In the genomic region with DNA sequence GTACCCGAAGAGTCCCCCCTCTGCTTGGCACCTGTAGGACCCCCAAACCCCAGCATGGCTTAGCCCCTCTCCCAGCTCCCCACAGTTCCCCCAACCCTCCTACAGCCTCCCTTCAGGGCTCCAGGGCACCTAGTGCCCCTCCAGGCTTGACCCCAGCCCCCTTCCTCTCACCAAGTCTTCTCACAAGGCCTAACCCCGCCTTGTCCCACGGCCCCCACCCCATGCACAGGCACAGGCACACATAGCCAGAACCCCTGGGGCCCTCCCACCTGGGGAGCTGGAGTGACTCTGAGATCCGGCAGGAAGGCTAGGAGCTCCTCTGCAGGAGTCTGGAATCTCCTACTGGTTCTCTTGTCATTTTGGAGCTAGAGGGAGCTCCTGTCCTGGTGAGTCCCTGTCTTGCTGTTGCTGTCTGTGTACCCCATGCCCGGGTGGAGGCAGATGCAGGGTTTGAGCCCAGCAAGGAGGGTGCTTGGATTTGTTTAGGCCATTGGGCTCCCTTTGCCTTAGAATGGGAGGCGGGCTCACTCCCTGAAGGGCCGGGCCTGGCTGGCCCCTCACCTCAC, we compare ENCODE assay signal across 1 cellular context.
TF ChIP-seq lines count a peak whose summit lies in the region.

No MANE protein-coding gene starts in this region.

TF ChIP-seq in GM23338, 12 proteins besides CTCF, POLR2A, EP300 and RAD21:
- TF ChIP-seq, protein P1, sequence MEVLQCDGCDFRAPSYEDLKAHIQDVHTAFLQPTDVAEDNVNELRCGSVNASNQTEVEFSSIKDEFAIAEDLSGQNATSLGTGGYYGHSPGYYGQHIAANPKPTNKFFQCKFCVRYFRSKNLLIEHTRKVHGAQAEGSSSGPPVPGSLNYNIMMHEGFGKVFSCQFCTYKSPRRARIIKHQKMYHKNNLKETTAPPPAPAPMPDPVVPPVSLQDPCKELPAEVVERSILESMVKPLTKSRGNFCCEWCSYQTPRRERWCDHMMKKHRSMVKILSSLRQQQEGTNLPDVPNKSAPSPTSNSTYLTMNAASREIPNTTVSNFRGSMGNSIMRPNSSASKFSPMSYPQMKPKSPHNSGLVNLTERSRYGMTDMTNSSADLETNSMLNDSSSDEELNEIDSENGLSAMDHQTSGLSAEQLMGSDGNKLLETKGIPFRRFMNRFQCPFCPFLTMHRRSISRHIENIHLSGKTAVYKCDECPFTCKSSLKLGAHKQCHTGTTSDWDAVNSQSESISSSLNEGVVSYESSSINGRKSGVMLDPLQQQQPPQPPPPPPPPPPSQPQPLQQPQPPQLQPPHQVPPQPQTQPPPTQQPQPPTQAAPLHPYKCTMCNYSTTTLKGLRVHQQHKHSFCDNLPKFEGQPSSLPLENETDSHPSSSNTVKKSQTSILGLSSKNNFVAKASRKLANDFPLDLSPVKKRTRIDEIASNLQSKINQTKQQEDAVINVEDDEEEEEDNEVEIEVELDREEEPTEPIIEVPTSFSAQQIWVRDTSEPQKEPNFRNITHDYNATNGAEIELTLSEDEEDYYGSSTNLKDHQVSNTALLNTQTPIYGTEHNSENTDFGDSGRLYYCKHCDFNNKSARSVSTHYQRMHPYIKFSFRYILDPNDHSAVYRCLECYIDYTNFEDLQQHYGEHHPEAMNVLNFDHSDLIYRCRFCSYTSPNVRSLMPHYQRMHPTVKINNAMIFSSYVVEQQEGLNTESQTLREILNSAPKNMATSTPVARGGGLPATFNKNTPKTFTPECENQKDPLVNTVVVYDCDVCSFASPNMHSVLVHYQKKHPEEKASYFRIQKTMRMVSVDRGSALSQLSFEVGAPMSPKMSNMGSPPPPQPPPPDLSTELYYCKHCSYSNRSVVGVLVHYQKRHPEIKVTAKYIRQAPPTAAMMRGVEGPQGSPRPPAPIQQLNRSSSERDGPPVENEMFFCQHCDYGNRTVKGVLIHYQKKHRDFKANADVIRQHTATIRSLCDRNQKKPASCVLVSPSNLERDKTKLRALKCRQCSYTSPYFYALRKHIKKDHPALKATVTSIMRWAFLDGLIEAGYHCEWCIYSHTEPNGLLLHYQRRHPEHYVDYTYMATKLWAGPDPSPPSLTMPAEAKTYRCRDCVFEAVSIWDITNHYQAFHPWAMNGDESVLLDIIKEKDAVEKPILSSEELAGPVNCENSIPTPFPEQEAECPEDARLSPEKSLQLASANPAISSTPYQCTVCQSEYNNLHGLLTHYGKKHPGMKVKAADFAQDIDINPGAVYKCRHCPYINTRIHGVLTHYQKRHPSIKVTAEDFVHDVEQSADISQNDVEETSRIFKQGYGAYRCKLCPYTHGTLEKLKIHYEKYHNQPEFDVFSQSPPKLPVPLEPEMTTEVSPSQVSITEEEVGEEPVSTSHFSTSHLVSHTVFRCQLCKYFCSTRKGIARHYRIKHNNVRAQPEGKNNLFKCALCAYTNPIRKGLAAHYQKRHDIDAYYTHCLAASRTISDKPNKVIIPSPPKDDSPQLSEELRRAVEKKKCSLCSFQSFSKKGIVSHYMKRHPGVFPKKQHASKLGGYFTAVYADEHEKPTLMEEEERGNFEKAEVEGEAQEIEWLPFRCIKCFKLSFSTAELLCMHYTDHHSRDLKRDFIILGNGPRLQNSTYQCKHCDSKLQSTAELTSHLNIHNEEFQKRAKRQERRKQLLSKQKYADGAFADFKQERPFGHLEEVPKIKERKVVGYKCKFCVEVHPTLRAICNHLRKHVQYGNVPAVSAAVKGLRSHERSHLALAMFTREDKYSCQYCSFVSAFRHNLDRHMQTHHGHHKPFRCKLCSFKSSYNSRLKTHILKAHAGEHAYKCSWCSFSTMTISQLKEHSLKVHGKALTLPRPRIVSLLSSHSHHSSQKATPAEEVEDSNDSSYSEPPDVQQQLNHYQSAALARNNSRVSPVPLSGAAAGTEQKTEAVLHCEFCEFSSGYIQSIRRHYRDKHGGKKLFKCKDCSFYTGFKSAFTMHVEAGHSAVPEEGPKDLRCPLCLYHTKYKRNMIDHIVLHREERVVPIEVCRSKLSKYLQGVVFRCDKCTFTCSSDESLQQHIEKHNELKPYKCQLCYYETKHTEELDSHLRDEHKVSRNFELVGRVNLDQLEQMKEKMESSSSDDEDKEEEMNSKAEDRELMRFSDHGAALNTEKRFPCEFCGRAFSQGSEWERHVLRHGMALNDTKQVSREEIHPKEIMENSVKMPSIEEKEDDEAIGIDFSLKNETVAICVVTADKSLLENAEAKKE (CRISPR knock-in tag; IDR thresholded peaks at IDR 0.05) = no peak
- TF ChIP-seq NANOG (IDR thresholded peaks at IDR 0.05; ENCODE audit: borderline replicate concordance) = no peak
- no peak for TF ChIP-seq CREB1 (CRISPR knock-in tag; IDR thresholded peaks at IDR 0.05; ENCODE audit: low read depth)
- TF ChIP-seq ZNF331 (CRISPR knock-in tag; IDR thresholded peaks at IDR 0.05; ENCODE audit: low read depth) = no peak
- TF ChIP-seq ETS1 (IDR thresholded peaks at IDR 0.05) = no peak
- no peak for TF ChIP-seq JUNB (IDR thresholded peaks at IDR 0.05; ENCODE audit: unreplicated experiment)
- no peak for TF ChIP-seq ZNF114 (CRISPR knock-in tag; IDR thresholded peaks at IDR 0.05)
- TF ChIP-seq EZH2 (IDR thresholded peaks at IDR 0.05; ENCODE audit: low read depth, unreplicated experiment) = no peak
- no peak for TF ChIP-seq STAT1 (IDR thresholded peaks at IDR 0.05; ENCODE audit: unreplicated experiment)
- TF ChIP-seq, protein P2, sequence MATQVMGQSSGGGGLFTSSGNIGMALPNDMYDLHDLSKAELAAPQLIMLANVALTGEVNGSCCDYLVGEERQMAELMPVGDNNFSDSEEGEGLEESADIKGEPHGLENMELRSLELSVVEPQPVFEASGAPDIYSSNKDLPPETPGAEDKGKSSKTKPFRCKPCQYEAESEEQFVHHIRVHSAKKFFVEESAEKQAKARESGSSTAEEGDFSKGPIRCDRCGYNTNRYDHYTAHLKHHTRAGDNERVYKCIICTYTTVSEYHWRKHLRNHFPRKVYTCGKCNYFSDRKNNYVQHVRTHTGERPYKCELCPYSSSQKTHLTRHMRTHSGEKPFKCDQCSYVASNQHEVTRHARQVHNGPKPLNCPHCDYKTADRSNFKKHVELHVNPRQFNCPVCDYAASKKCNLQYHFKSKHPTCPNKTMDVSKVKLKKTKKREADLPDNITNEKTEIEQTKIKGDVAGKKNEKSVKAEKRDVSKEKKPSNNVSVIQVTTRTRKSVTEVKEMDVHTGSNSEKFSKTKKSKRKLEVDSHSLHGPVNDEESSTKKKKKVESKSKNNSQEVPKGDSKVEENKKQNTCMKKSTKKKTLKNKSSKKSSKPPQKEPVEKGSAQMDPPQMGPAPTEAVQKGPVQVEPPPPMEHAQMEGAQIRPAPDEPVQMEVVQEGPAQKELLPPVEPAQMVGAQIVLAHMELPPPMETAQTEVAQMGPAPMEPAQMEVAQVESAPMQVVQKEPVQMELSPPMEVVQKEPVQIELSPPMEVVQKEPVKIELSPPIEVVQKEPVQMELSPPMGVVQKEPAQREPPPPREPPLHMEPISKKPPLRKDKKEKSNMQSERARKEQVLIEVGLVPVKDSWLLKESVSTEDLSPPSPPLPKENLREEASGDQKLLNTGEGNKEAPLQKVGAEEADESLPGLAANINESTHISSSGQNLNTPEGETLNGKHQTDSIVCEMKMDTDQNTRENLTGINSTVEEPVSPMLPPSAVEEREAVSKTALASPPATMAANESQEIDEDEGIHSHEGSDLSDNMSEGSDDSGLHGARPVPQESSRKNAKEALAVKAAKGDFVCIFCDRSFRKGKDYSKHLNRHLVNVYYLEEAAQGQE (IDR thresholded peaks at IDR 0.05; ENCODE audit: unreplicated experiment) = no peak
- no peak for TF ChIP-seq EZH2phosphoT487 (IDR thresholded peaks at IDR 0.05; ENCODE audit: unreplicated experiment)
- no peak for TF ChIP-seq POLR2AphosphoS5 (IDR thresholded peaks at IDR 0.05; ENCODE audit: low read depth)
